Comparison of ENCODE assay signal across 9 cellular contexts in the genomic region with DNA sequence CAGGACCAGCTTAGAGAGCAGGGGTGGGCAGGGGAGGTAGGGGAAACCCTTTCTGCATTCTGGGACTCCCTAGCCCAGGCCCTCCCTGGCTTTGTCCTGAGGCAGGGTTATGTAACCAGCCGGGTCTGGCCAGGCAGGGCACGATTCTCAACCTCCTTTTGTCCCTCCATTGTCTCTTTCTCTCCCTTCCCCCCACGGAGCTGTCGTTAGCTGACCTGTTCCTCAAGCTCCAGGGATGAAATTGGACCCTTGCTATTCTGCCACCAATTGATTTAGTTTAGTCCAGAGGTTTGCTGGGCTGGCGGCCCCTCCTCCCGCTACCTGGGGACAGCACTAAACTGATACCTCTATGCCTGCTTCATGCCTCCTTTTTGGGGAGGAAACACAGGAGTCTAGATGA. TPM values are rescaled to one million over a fixed set of nuclear protein-coding genes. Genes with fewer than 3 reads are reported as not detected.
A peak's percentile ranks its signal among the peaks of the same experiment; 100 is the strongest.
DNase-seq lines count a peak whose midpoint lies in the region; ATAC-seq and TF ChIP-seq lines count a peak whose summit lies in the region.
"Had no signal": no experiment of that assay in that cellular context is flagged by ENCODE, and none has a peak within 500 bp of the region (broad histone marks: within the 10 kb centered on the region; RNA-seq: fewer than 3 reads in every experiment).

No MANE protein-coding gene starts in this region.

- no peak overlapping the region for H3K27ac Mint-ChIP-seq in CD4-positive, alpha-beta memory T cell

- no peaks in the 10 kb centered on the region for H3K9me3 Mint-ChIP-seq in CD4-positive, alpha-beta memory T cell

- dilution Hi-C loops in mammary epithelial cell (cut with HindIII; ENCODE audit: low sequenced_read_pairs): no loop called here

- POLR2A ChIA-PET in HCT116 (lab: Charles Lee): interaction anchor here (0.7 to 2.6 kb wide), 2 partner anchors 12 to 49 kb away, joined by 3 to 10 read pairs; partner anchors contain the start of gene RPS14
- POLR2A ChIA-PET in CD4-positive, alpha-beta memory T cell (lab: Charles Lee; ENCODE audit: partially characterized antibody): no interaction called here

- H2AFZ ChIP-seq in HCT116 (ENCODE audit: low read depth, low read length, poor library complexity, severe bottlenecking): no peak overlapping the region
- no peak overlapping the region for H2AFZ ChIP-seq in mammary epithelial cell (ENCODE audit: low read depth, low read length)

- no peak for TF ChIP-seq POLR2A in HCT116 (IDR thresholded peaks at IDR 0.05; ENCODE audit: borderline replicate concordance, extremely low read depth, insufficient read depth, insufficient read length)

- TF ChIP-seq CTCF in HCT116 (IDR thresholded peaks at IDR 0.05 in 2 of 3, conservative IDR thresholded peaks at IDR 0.05 in 1 of 3; ENCODE audit: borderline replicate concordance in 1 of 3, insufficient read depth in 1 of 3, low read depth in 2 of 3, low read length in 2 of 3): no peak
- no peak for TF ChIP-seq CTCF in mammary epithelial cell (conservative IDR thresholded peaks at IDR 0.05 in 1 of 2, IDR thresholded peaks at IDR 0.05 in 1 of 2; ENCODE audit: extremely low read depth in 1 of 2, insufficient read depth in 1 of 2, low read depth in 1 of 2, low read length in 2 of 2)

- TF ChIP-seq RAD21 in HCT116 (IDR thresholded peaks at IDR 0.05; ENCODE audit: low read depth): no peak

- peak overlapping the region; percentile 47 for H3K9ac ChIP-seq in HCT116 (ENCODE audit: low read length)
- peak overlapping the region; percentile 44 for H3K9ac ChIP-seq in mammary epithelial cell (ENCODE audit: insufficient read depth, low read length)

- H3K9me2 ChIP-seq in HCT116 (ENCODE audit: insufficient read depth): no peaks in the 10 kb centered on the region

- no peak for ATAC-seq in HCT116
- no peak for ATAC-seq in activated CD4-positive, CD25-positive, alpha-beta regulatory T cell treated with anti-CD3 and anti-CD28 coated beads, Interleukin-2, amount 50 U/mL, for 24 hours

- H3K36me3 ChIP-seq in HCT116 (ENCODE audit: control insufficient read depth in 1 of 2, insufficient read depth in 2 of 2, low read length in 2 of 2): no peaks in the 10 kb centered on the region
- H3K36me3 ChIP-seq in mammary epithelial cell (ENCODE audit: insufficient read depth, low read length): no peaks in the 10 kb centered on the region
- H3K36me3 ChIP-seq in CD4-positive, alpha-beta memory T cell (ENCODE audit: insufficient read depth, low read length): no peaks in the 10 kb centered on the region

- no peaks in the 10 kb centered on the region for H3K36me3 Mint-ChIP-seq in CD4-positive, alpha-beta memory T cell

- in situ Hi-C loops in mammary epithelial cell (cut with MboI; ENCODE audit: low sequenced_read_pairs in 2 of 2): no loop called here

- H3K27ac ChIP-seq in HCT116 (ENCODE audit: low read depth, low read length): no peak overlapping the region
- peak overlapping the region; percentile 77 for H3K27ac ChIP-seq in mammary epithelial cell (ENCODE audit: insufficient read depth, low read depth, low read length)
- H3K27ac ChIP-seq in skin epidermis: peak overlapping the region in 20 of 21 experiments; percentile 30 to 91 (median 82)
- H3K27ac ChIP-seq in CD4-positive, alpha-beta memory T cell (ENCODE audit: low read depth, low read length): no peak overlapping the region

- CTCF ChIA-PET in HCT116 (lab: Charles Lee): interaction anchor here (1.0 kb wide), 1 partner anchor 281 kb away, joined by 3 read pairs; no protein-coding TSS in a partner anchor
- CTCF ChIA-PET in mammary epithelial cell (lab: Charles Lee; ENCODE audit: low non-redundant PET): no interaction called here
- CTCF ChIA-PET in CD4-positive, alpha-beta memory T cell (lab: Charles Lee; ENCODE audit: partially characterized antibody): no interaction called here

- intact Hi-C loops in HCT116 (cut with micrococcal nuclease) (no loop called here), mammary epithelial cell (cut with micrococcal nuclease) (no loop called here)
- intact Hi-C loops in CD4-positive, alpha-beta memory T cell (cut with micrococcal nuclease): no loop called here

- peaks cover 34 to 57% of the 10 kb centered on the region in 2 experiments for H3K4me1 ChIP-seq in HCT116 (ENCODE audit: control insufficient read depth in 1 of 2, insufficient read depth in 2 of 2, low read length in 2 of 2)
- H3K4me1 ChIP-seq in mammary epithelial cell (ENCODE audit: insufficient read depth, low read length): peaks cover 72% of the 10 kb centered on the region
- no peaks in the 10 kb centered on the region for H3K4me1 ChIP-seq in CD4-positive, alpha-beta memory T cell (ENCODE audit: insufficient read depth, low read length)

- no peaks in the 10 kb centered on the region for H3K27me3 Mint-ChIP-seq in CD4-positive, alpha-beta memory T cell

- H3K79me2 ChIP-seq in HCT116 (ENCODE audit: insufficient read depth, low read length) (peaks cover 64% of the 10 kb centered on the region), mammary epithelial cell (ENCODE audit: insufficient read depth, low read length) (peaks cover 89% of the 10 kb centered on the region)

- H3K4me3 ChIP-seq in HCT116 (replicated peaks in 1 of 2; ENCODE audit: low read depth in 1 of 2, low read length in 2 of 2) (no peak overlapping the region), mammary epithelial cell (replicated peaks in 1 of 3; ENCODE audit: insufficient read depth in 1 of 3, low read depth in 2 of 3, low read length in 3 of 3) (peak overlapping the region; percentile 22 to 41 (median 35)), skin epidermis (peak overlapping the region in 1 of 7 experiments; percentile 9)
- no peak overlapping the region for H3K4me3 ChIP-seq in CD4-positive, alpha-beta memory T cell (ENCODE audit: low read length in 2 of 2)

- WGBS in mammary epithelial cell (ENCODE audit: low coverage, missing lambda C conversion rate): 38% methylated on average over 6 of the region's 6 CpGs

- H3K27me3 ChIP-seq in HCT116 (ENCODE audit: insufficient read depth, low read length) (no peaks in the 10 kb centered on the region), mammary epithelial cell (ENCODE audit: insufficient read depth, low read length) (no peaks in the 10 kb centered on the region)
- no peaks in the 10 kb centered on the region for H3K27me3 ChIP-seq in CD4-positive, alpha-beta memory T cell (ENCODE audit: insufficient read depth, low read length)

- DNase-seq in HCT116 (ENCODE audit: low read depth, low spot score): no peak
- no peak for DNase-seq in mammary epithelial cell
- peak; percentile 75 for DNase-seq in islet precursor cell
- DNase-seq in activated effector memory CD4-positive, alpha-beta T cell treated with anti-CD3 and anti-CD28 coated beads, Interleukin-2, amount 50 U/mL, for 16 hours: no peak
- no peak for DNase-seq in GM03348 (ENCODE audit: low spot score)
- DNase-seq in CD4-positive, alpha-beta memory T cell: no peak
- DNase-seq: SIG-M5 had no signal

- H3K9me3 ChIP-seq in HCT116 (ENCODE audit: control insufficient read depth in 1 of 2, insufficient read depth in 1 of 2, low read depth in 1 of 2, low read length in 2 of 2): no peaks in the 10 kb centered on the region
- H3K9me3 ChIP-seq in mammary epithelial cell (replicated peaks; ENCODE audit: insufficient read depth, low read length): no peaks in the 10 kb centered on the region
- no peaks in the 10 kb centered on the region for H3K9me3 ChIP-seq in CD4-positive, alpha-beta memory T cell (ENCODE audit: control insufficient read depth in 1 of 2, low read length in 2 of 2)

- RAD21 ChIA-PET in HCT116 (lab: Charles Lee; ENCODE audit: low non-redundant PET in 1 of 2, low total read pairs in 2 of 2, uncharacterized antibody in 2 of 2, unreplicated experiment in 2 of 2): interaction anchor here in 1 of 2 experiments (0.6 kb wide), 1 partner anchor 19 kb away, joined by 3 read pairs; no protein-coding TSS in a partner anchor

- H4K20me1 ChIP-seq in HCT116 (ENCODE audit: insufficient read depth) (no peaks in the 10 kb centered on the region), mammary epithelial cell (ENCODE audit: insufficient read depth, low read length) (no peaks in the 10 kb centered on the region)

- H3K4me2 ChIP-seq in HCT116 (ENCODE audit: low read length): peak overlapping the region; percentile 65
- H3K4me2 ChIP-seq in mammary epithelial cell (ENCODE audit: insufficient read depth, low read depth, low read length): peak overlapping the region; percentile 78

- no peak overlapping the region for H3K4me3 Mint-ChIP-seq in CD4-positive, alpha-beta memory T cell

- BruUV-seq in HCT116 (replicated peaks; lab: Mats Ljungman, UMichigan) (no TSS peak), mammary epithelial cell (replicated peaks; lab: Mats Ljungman, UMichigan) (no TSS peak)

- no peaks in the 10 kb centered on the region for H3K4me1 Mint-ChIP-seq in CD4-positive, alpha-beta memory T cell

TF ChIP-seq in HCT116, 20 proteins besides CTCF, POLR2A, EP300 and RAD21 (continues in another document):
- TF ChIP-seq SIN3A (IDR thresholded peaks at IDR 0.05; ENCODE audit: low read depth) (no peak), TCF7L2 (IDR thresholded peaks at IDR 0.05; ENCODE audit: borderline replicate concordance, extremely low read depth, insufficient read depth, insufficient read length) (no peak), FOSL1 (IDR thresholded peaks at IDR 0.05; ENCODE audit: low read depth) (no peak), YY1 (IDR thresholded peaks at IDR 0.05; ENCODE audit: extremely low read depth, insufficient replicate concordance, low read depth, low read length) (no peak), ZNF274 (IDR thresholded peaks at IDR 0.05; ENCODE audit: low read depth, low read length) (no peak)

RNA-seq across cellular contexts. Expression of gene NDST1, which starts 9.4 kb away (rescaled TPM):
- total RNA-seq in HCT116 (2021; ENCODE audit: unreplicated experiment) (33.1 TPM), mammary epithelial cell (100 to 1,000 TPM; 114 to 128 TPM)
- 14.9 and 19.5 TPM in 2 replicates for polyA plus RNA-seq in HCT116 (2012)
- 43.2 TPM for polyA plus RNA-seq in mammary epithelial cell
- polyA minus RNA-seq in mammary epithelial cell: 101 TPM
- total RNA-seq in CD4-positive, alpha-beta memory T cell: under 1 TPM; 0.35 to 0.64 TPM
- polyA plus RNA-seq in CD4-positive, alpha-beta memory T cell: under 1 TPM in 1 of 2 donors, not detected in 1; 0.29 TPM

RNA-seq across cellular contexts. Expression of gene RPS14, which starts 49.0 kb away (rescaled TPM):
- total RNA-seq in HCT116 (2021; ENCODE audit: unreplicated experiment) (2,557 TPM), mammary epithelial cell (1,000 to 10,000 TPM; 1,819 to 2,158 TPM)
- polyA plus RNA-seq in HCT116 (2012): 4,169 and 4,510 TPM in 2 replicates
- polyA plus RNA-seq in mammary epithelial cell: 6,134 TPM
- 1,433 TPM for polyA minus RNA-seq in mammary epithelial cell
- 1,000 to 10,000 TPM; 5,260 to 5,575 TPM for total RNA-seq in CD4-positive, alpha-beta memory T cell
- 1,000 to 10,000 TPM; 7,865 to 9,996 TPM for polyA plus RNA-seq in CD4-positive, alpha-beta memory T cell

Comparison
In these comparisons a context has a peak if more than half of its experiments do, and no peak if none do; other contexts are left out.
1. H3K27ac ChIP-seq: peak in mammary epithelial cell (single experiment) and skin epidermis (20 of 21); none in HCT116 (single experiment) and CD4-positive, alpha-beta memory T cell (single experiment).
2. H3K4me3 ChIP-seq: peak in mammary epithelial cell (3 of 3); none in HCT116 (0 of 2) and CD4-positive, alpha-beta memory T cell (0 of 2).
3. RNA of gene NDST1, which starts 9.4 kb away (total RNA-seq): 114 to 128 TPM in mammary epithelial cell and 33.1 TPM in HCT116 (single experiment); 0.35 to 0.64 TPM in CD4-positive, alpha-beta memory T cell; every median in the first group is over 10 times any median in the second.